ENCODE assay signal across 12 cellular contexts in genomic region chr13:24124789-24125476, GRCh38. TPM values are rescaled to one million over a fixed set of nuclear protein-coding genes. Genes with fewer than 3 reads are reported as not detected.
DNase-seq lines count a peak whose midpoint lies in the region; ATAC-seq, FAIRE-seq and TF ChIP-seq lines count a peak whose summit lies in the region.
"Had no signal": no experiment of that assay in that cellular context is flagged by ENCODE, and none has a peak within 500 bp of the region (broad histone marks: within the 10 kb centered on the region; RNA-seq: fewer than 3 reads in every experiment).

No MANE protein-coding gene starts in this region.

- H3K4me2 ChIP-seq in GM12878 (ENCODE audit: control insufficient read depth, insufficient read depth) = no peak overlapping the region

- in situ Hi-C loops in GM13977 (cut with MboI; ENCODE audit: low pct_unique_long_range_greater_than_20kb, low sequenced_read_pairs, unreplicated experiment) (no loop called here), GM12878 (cut with MboI) (no loop called here)

- CTCF ChIA-PET in GM12878 (lab: Yijun Ruan, JAX) = no interaction called here

- FAIRE-seq in GM12878 (lab: Jason Lieb, UNC) = peak; percentile 75

- intact Hi-C loops in GM12878 (cut with micrococcal nuclease; ENCODE audit: unreplicated experiment) (no loop called here), body of pancreas (cut with DNase I) (no loop called here)

- no peak for TF ChIP-seq CTCF in GM13977 (IDR thresholded peaks at IDR 0.05; ENCODE audit: extremely low read depth, insufficient read depth, missing control alignments)
- no peak for TF ChIP-seq CTCF in GM12878 (IDR thresholded peaks at IDR 0.05 in 2 of 3, conservative IDR thresholded peaks at IDR 0.05 in 1 of 3; ENCODE audit: control insufficient read depth in 2 of 3, extremely low read depth in 1 of 3, insufficient read depth in 1 of 3, low read depth in 3 of 3, low read length in 3 of 3)
- no peak for TF ChIP-seq CTCF in body of pancreas (IDR thresholded peaks at IDR 0.05)

- H3K9me3 Mint-ChIP-seq in activated T-cell treated with anti-CD3 and anti-CD28 coated beads, Interleukin-2, amount 50 U/mL, for 24 hours = no peaks in the 10 kb centered on the region
- H3K9me3 Mint-ChIP-seq in naive thymus-derived CD8-positive, alpha-beta T cell = no peaks in the 10 kb centered on the region
- H3K9me3 Mint-ChIP-seq: activated T-helper 1 cell treated with anti-CD3 and anti-CD28 coated beads, Interleukin-12 subunit alpha, Interleukin-12 subunit beta, Interleukin-2, Interleukin-4 antibody, amounts not matched to agents 30 ng/mL and 10 ng/mL and 1 ng/mL, durations not matched to agents 14 hours and 24 hours and 36 hours had no signal

- H3K9me3 ChIP-seq in GM12878 (replicated peaks; ENCODE audit: control insufficient read depth, insufficient read depth, low read length) (no peaks in the 10 kb centered on the region; the same call in 2 of the 3 replicates), body of pancreas (no peaks in the 10 kb centered on the region)

- no peak overlapping the region for H3K4me3 Mint-ChIP-seq in activated T-cell treated with anti-CD3 and anti-CD28 coated beads, Interleukin-2, amount 50 U/mL, for 24 hours
- H3K4me3 Mint-ChIP-seq in naive thymus-derived CD8-positive, alpha-beta T cell = no peak overlapping the region
- H3K4me3 Mint-ChIP-seq: activated T-helper 1 cell treated with anti-CD3 and anti-CD28 coated beads, Interleukin-12 subunit alpha, Interleukin-12 subunit beta, Interleukin-2, Interleukin-4 antibody, amounts not matched to agents 30 ng/mL and 10 ng/mL and 1 ng/mL, durations not matched to agents 14 hours and 24 hours and 36 hours had no signal

- no peaks in the 10 kb centered on the region for H3K36me3 Mint-ChIP-seq in activated T-cell treated with anti-CD3 and anti-CD28 coated beads, Interleukin-2, amount 50 U/mL, for 24 hours (ENCODE audit: low read depth)
- H3K36me3 Mint-ChIP-seq in naive thymus-derived CD8-positive, alpha-beta T cell = no peaks in the 10 kb centered on the region

- H3K36me3 ChIP-seq in GM12878 (ENCODE audit: control insufficient read depth in 2 of 2, insufficient read depth in 2 of 2, low read length in 1 of 2) = no peaks in the 10 kb centered on the region
- no peaks in the 10 kb centered on the region for H3K36me3 ChIP-seq in body of pancreas (replicated peaks in 1 of 2; ENCODE audit: insufficient read depth in 1 of 2, low read depth in 2 of 2)

- SMC1A ChIA-PET in GM12878 (lab: Charles Lee; ENCODE audit: uncharacterized antibody, unreplicated experiment) = interaction anchor here (1.0 kb wide), 2 partner anchors 9 to 46 kb away, joined by 3 read pairs; no protein-coding TSS in a partner anchor

- DNase-seq in GM13977 (ENCODE audit: low spot score) (peak; percentile 45), GM12878 (ENCODE audit: low read depth, low spot score) (peak; percentile 43), body of pancreas (no peak), NCI-H187 treated with DMSO at 0.1 percent for 48 hours (lab: John Stamatoyannopoulos, UW) (no peak)
- no peak for DNase-seq in activated T-cell treated with anti-CD3 and anti-CD28 coated beads, Interleukin-2, amount 50 U/mL, for 24 hours
- DNase-seq in naive thymus-derived CD8-positive, alpha-beta T cell = no peak
- DNase-seq: SHP77 treated with DMSO at 0.1 percent for 48 hours; stimulated activated CD4-positive, alpha-beta T cell treated with anti-CD3 and anti-CD28 coated beads, Interleukin-4, amount 100 ng/mL, for 4 hours had no signal

- peaks cover 66% of the 10 kb centered on the region for H3K27me3 Mint-ChIP-seq in activated T-cell treated with anti-CD3 and anti-CD28 coated beads, Interleukin-2, amount 50 U/mL, for 24 hours
- H3K27me3 Mint-ChIP-seq in naive thymus-derived CD8-positive, alpha-beta T cell = peaks cover 3 to 13% (median 9%) of the 10 kb centered on the region in 5 donors

- H3K79me2 ChIP-seq in GM12878 (ENCODE audit: control insufficient read depth, insufficient read depth, low read length) = no peaks in the 10 kb centered on the region

- TF ChIP-seq RAD21 in GM12878 (IDR thresholded peaks at IDR 0.05; ENCODE audit: insufficient read depth, low read depth, low read length) = no peak

- TF ChIP-seq POLR2A in GM12878 (IDR thresholded peaks at IDR 0.05; ENCODE audit: low read depth, low read length) = no peak
- no peak for TF ChIP-seq POLR2A in body of pancreas (IDR thresholded peaks at IDR 0.05)

- no peaks in the 10 kb centered on the region for H4K20me1 ChIP-seq in GM12878 (ENCODE audit: control insufficient read depth, insufficient read depth)

- peak in 1 of 2 experiments; percentile 88; a peak in 3 of 4 replicates for TF ChIP-seq EP300 in GM12878 (IDR thresholded peaks at IDR 0.05; ENCODE audit: borderline replicate concordance in 1 of 2, control insufficient read depth in 1 of 2, low read depth in 2 of 2, low read length in 2 of 2)

- RAD21 ChIA-PET in GM12878 (lab: Charles Lee; ENCODE audit: unreplicated experiment) = no interaction called here

- H3K27ac Mint-ChIP-seq in activated T-cell treated with anti-CD3 and anti-CD28 coated beads, Interleukin-2, amount 50 U/mL, for 24 hours = no peak overlapping the region
- no peak overlapping the region for H3K27ac Mint-ChIP-seq in naive thymus-derived CD8-positive, alpha-beta T cell
- H3K27ac Mint-ChIP-seq: activated T-helper 1 cell treated with anti-CD3 and anti-CD28 coated beads, Interleukin-12 subunit alpha, Interleukin-12 subunit beta, Interleukin-2, Interleukin-4 antibody, amounts not matched to agents 30 ng/mL and 10 ng/mL and 1 ng/mL, durations not matched to agents 14 hours and 24 hours and 36 hours had no signal

- H3K27ac ChIP-seq in GM12878 (ENCODE audit: control insufficient read depth, insufficient read depth) = no peak overlapping the region
- H3K27ac ChIP-seq in body of pancreas = no peak overlapping the region

- H3K4me3 ChIP-seq in GM12878 (no peak overlapping the region), body of pancreas (no peak overlapping the region)
- H3K4me3 ChIP-seq: lung had no signal

- peaks cover 32% of the 10 kb centered on the region for H3K4me1 Mint-ChIP-seq in activated T-cell treated with anti-CD3 and anti-CD28 coated beads, Interleukin-2, amount 50 U/mL, for 24 hours (ENCODE audit: low read depth)
- peaks cover 4 to 10% (median 7%) of the 10 kb centered on the region in 4 donors for H3K4me1 Mint-ChIP-seq in naive thymus-derived CD8-positive, alpha-beta T cell

- POLR2A ChIA-PET in GM12878 (lab: Charles Lee) = no interaction called here
- POLR2A ChIA-PET in naive thymus-derived CD8-positive, alpha-beta T cell (lab: Charles Lee) = no interaction called here

- WGBS in GM12878 (ENCODE audit: insufficient coverage, insufficient replicate concordance, low lambda C conversion rate, missing lambda C conversion rate) = 68% methylated on average over 9 of the region's 9 CpGs
- 86 to 90% methylated on average over 9 of the region's 9 CpGs for WGBS in body of pancreas, 2 donors

- peak; percentile 70 for ATAC-seq in GM19468 (IDR thresholded peaks at IDR 0.05; ENCODE audit: extremely low read depth, unreplicated experiment)
- ATAC-seq in HG03097 (IDR thresholded peaks at IDR 0.05; ENCODE audit: low FRiP score, unreplicated experiment) = peak; percentile 91
- peak; percentile 98 for ATAC-seq in GM12878
- no peak for ATAC-seq in body of pancreas
- no peak for ATAC-seq in naive thymus-derived CD8-positive, alpha-beta T cell

- BruUV-seq in GM12878 (replicated peaks; lab: Mats Ljungman, UMichigan) = no TSS peak

- no peak overlapping the region for H3K9ac ChIP-seq in GM12878 (ENCODE audit: control insufficient read depth, insufficient read depth, low read length)

- H3K27me3 ChIP-seq in GM12878 (replicated peaks in 1 of 2; ENCODE audit: control insufficient read depth in 2 of 2, insufficient read depth in 2 of 2, low read length in 1 of 2) (peaks cover 0 to 5% of the 10 kb centered on the region in 2 experiments; a peak in 1 of 4 replicates), body of pancreas (no peaks in the 10 kb centered on the region)

- peaks cover 7% of the 10 kb centered on the region; the same call in 1 of the 2 replicates for H3K4me1 ChIP-seq in GM12878 (ENCODE audit: control insufficient read depth, insufficient read depth, low read length)
- H3K4me1 ChIP-seq in body of pancreas = peaks cover 12% of the 10 kb centered on the region

- no peak overlapping the region for H2AFZ ChIP-seq in GM12878 (ENCODE audit: control insufficient read depth, low read depth, low read length)

TF ChIP-seq in GM12878, 131 proteins besides CTCF, POLR2A, EP300 and RAD21 (continues in another document):
- TF ChIP-seq NBN (IDR thresholded peaks at IDR 0.05) = 0 out of 2 replicates have a peak, but pooled peaks have one; percentile 43

RNA-seq across cellular contexts. Expression of gene SPATA13, which starts 35.6 kb away (rescaled TPM):
- 25.9 and 31.1 TPM in 2 replicates for total RNA-seq in GM12878 (2013; cell fraction: nucleolus; rRNA removed)
- 11.1 and 12.2 TPM in 2 replicates for total RNA-seq in GM12878 (2014; rRNA removed)
- total RNA-seq in GM12878 (2014; rRNA removed; fragmentation: Illumina TruSeq; extraction: Trizol) = 10.1 and 10.5 TPM in 2 replicates
- 10.3 and 10.7 TPM in 2 replicates for total RNA-seq in GM12878 (2021)
- 4.2 TPM for polyA plus RNA-seq in GM12878 (2011; ENCODE audit: low read depth)
- 10.9 and 11.7 TPM in 2 replicates for polyA plus RNA-seq in GM12878 (2011; rRNA removed)
- 7.1 and 8.5 TPM in 2 replicates for polyA plus RNA-seq in GM12878 (2011; cell fraction: cytosol; rRNA removed)
- 9.4 and 10.8 TPM in 2 replicates for polyA plus RNA-seq in GM12878 (2011; cell fraction: nucleus; rRNA removed)
- polyA plus RNA-seq in GM12878 (2012) = 5.1 and 7.6 TPM in 2 replicates
- polyA plus RNA-seq in GM12878 (2014; fragmentation: Illumina TruSeq; extraction: Trizol) = 10.9 and 11.7 TPM in 2 replicates
- 1 to 10 TPM; 2.4 to 2.7 TPM for polyA plus RNA-seq in GM12878 (2014; fragmentation: Nextera tagmentation; extraction: Ambion mirVana)
- polyA plus RNA-seq in GM12878 (2014; rRNA removed) = 10.2 and 10.6 TPM in 2 replicates
- polyA plus RNA-seq in GM12878 (2016; fragmentation: Nextera tagmentation; extraction: Ambion mirVana) = 1 to 10 TPM; 5.4 to 5.5 TPM
- 16.5 and 20.6 TPM in 2 replicates for polyA minus RNA-seq in GM12878 (2011; rRNA and poly(A)+ RNA removed)
- 5.6 and 6.3 TPM in 2 replicates for polyA minus RNA-seq in GM12878 (2011; cell fraction: cytosol; rRNA and poly(A)+ RNA removed)
- 8.5 and 13.2 TPM in 2 replicates for polyA minus RNA-seq in GM12878 (2011; cell fraction: nucleus; rRNA and poly(A)+ RNA removed)
- total RNA-seq in body of pancreas = 100 to 1,000 TPM in 1 of 2 donors, 10 to 100 TPM in 1; 83.3 to 359 TPM
- 100 to 1,000 TPM; 120 to 121 TPM for total RNA-seq in naive thymus-derived CD8-positive, alpha-beta T cell
- 10 to 100 TPM; 80.4 to 92.8 (median 84.8) TPM for polyA plus RNA-seq in naive thymus-derived CD8-positive, alpha-beta T cell

Comparison
In these comparisons a context has a peak if more than half of its experiments do, and no peak if none do; other contexts are left out.
1. DNase-seq: peak in GM13977 (single experiment) and GM12878 (single experiment); none in body of pancreas (0 of 4), activated T-cell treated with anti-CD3 and anti-CD28 coated beads, Interleukin-2, amount 50 U/mL, for 24 hours (single experiment), naive thymus-derived CD8-positive, alpha-beta T cell (0 of 10) and NCI-H187 treated with DMSO at 0.1 percent for 48 hours (single experiment).
2. ATAC-seq: peak in GM19468 (single experiment), HG03097 (single experiment) and GM12878 (single experiment); none in body of pancreas (single experiment) and naive thymus-derived CD8-positive, alpha-beta T cell (0 of 2).